1 cellular context compared by ENCODE assay signal in genomic region chr16:1492923-1493745, GRCh38.
A peak's percentile ranks its signal among the peaks of the same experiment; 100 is the strongest.
TF ChIP-seq lines count a peak whose summit lies in the region.

Gene TELO2 (plus strand): TSS chr16:1493360. CDS start chr16:1494282, 922 bp downstream.

TF ChIP-seq in HepG2, 621 proteins besides CTCF, POLR2A, EP300 and RAD21 (continued from another document and continues in another):
- TF ChIP-seq ZNF710 (CRISPR knock-in tag; IDR thresholded peaks at IDR 0.05; ENCODE audit: borderline replicate concordance) (peak; percentile 52; the same call in 1 of the 2 replicates), TBX3 (IDR thresholded peaks at IDR 0.05; ENCODE audit: borderline replicate concordance) (no peak), MXD4 (CRISPR knock-in tag; IDR thresholded peaks at IDR 0.05) (peak; percentile 85; the same call in 1 of the 2 replicates), REXO4 (CRISPR knock-in tag; IDR thresholded peaks at IDR 0.05; ENCODE audit: borderline replicate concordance) (no peak), JUND (CRISPR knock-in tag; IDR thresholded peaks at IDR 0.05) (no peak), ZNF432 (CRISPR knock-in tag; IDR thresholded peaks at IDR 0.05; ENCODE audit: borderline replicate concordance) (no peak), SYNCRIP (IDR thresholded peaks at IDR 0.05; ENCODE audit: insufficient read depth, low read depth, low read length) (no peak), LCORL (IDR thresholded peaks at IDR 0.05) (no peak), LCORL (CRISPR knock-in tag; IDR thresholded peaks at IDR 0.05) (no peak), ZNF367 (CRISPR knock-in tag; IDR thresholded peaks at IDR 0.05; ENCODE audit: borderline replicate concordance) (no peak), ZC3H13 (CRISPR knock-in tag; IDR thresholded peaks at IDR 0.05) (no peak), SIN3A (IDR thresholded peaks at IDR 0.05; ENCODE audit: borderline replicate concordance, low read depth, low read length) (peak; percentile 91; the same call in 1 of the 2 replicates), DRAP1 (CRISPR knock-in tag; IDR thresholded peaks at IDR 0.05) (peak; percentile 40; the same call in 1 of the 2 replicates), ZNF235 (CRISPR knock-in tag; IDR thresholded peaks at IDR 0.05; ENCODE audit: borderline replicate concordance) (no peak), ZBTB25 (CRISPR knock-in tag; IDR thresholded peaks at IDR 0.05) (peak; percentile 28; the same call in 1 of the 2 replicates), CERS6 (CRISPR knock-in tag; IDR thresholded peaks at IDR 0.05) (no peak), FOSL2 (CRISPR knock-in tag; IDR thresholded peaks at IDR 0.05) (0 out of 2 replicates have a peak, but pooled peaks have one; percentile 15), ZNF678 (CRISPR knock-in tag; IDR thresholded peaks at IDR 0.05) (no peak), ZNF318 (CRISPR knock-in tag; IDR thresholded peaks at IDR 0.05) (no peak), KMT2A (CRISPR knock-in tag; IDR thresholded peaks at IDR 0.05) (peak; percentile 72), ZNF639 (CRISPR knock-in tag; conservative IDR thresholded peaks at IDR 0.05) (no peak), ZNF382 (CRISPR knock-in tag; IDR thresholded peaks at IDR 0.05; ENCODE audit: borderline replicate concordance) (no peak), ZNF333 (CRISPR knock-in tag; IDR thresholded peaks at IDR 0.05; ENCODE audit: borderline replicate concordance) (no peak; the same call in 1 of the 2 replicates), GATAD2A (CRISPR knock-in tag; IDR thresholded peaks at IDR 0.05) (peak; percentile 31), GMEB1 (CRISPR knock-in tag; IDR thresholded peaks at IDR 0.05; ENCODE audit: borderline replicate concordance) (peak; percentile 73), TAF15 (IDR thresholded peaks at IDR 0.05; ENCODE audit: low read depth, low read length, poor library complexity, severe bottlenecking) (no peak), TOPORS (CRISPR knock-in tag; IDR thresholded peaks at IDR 0.05) (peak; percentile 27; the same call in 1 of the 2 replicates), ZBTB14 (CRISPR knock-in tag; IDR thresholded peaks at IDR 0.05) (peak; percentile 63), TBX2 (CRISPR knock-in tag; IDR thresholded peaks at IDR 0.05; ENCODE audit: borderline replicate concordance) (peak; percentile 28), MNT (IDR thresholded peaks at IDR 0.05) (peak; percentile 58), SP2 (CRISPR knock-in tag; IDR thresholded peaks at IDR 0.05) (peak; percentile 37; the same call in 1 of the 2 replicates), ZNF629 (CRISPR knock-in tag; conservative IDR thresholded peaks at IDR 0.05) (no peak), ZBTB1 (CRISPR knock-in tag; IDR thresholded peaks at IDR 0.05; ENCODE audit: borderline replicate concordance) (no peak), SP5 (CRISPR knock-in tag; IDR thresholded peaks at IDR 0.05; ENCODE audit: borderline replicate concordance, low read depth) (0 out of 2 replicates have a peak, but pooled peaks have one; percentile 9), ZXDC (CRISPR knock-in tag; IDR thresholded peaks at IDR 0.05) (0 out of 2 replicates have a peak, but pooled peaks have one; percentile 54), ZNF782 (CRISPR knock-in tag; IDR thresholded peaks at IDR 0.05; ENCODE audit: borderline replicate concordance) (no peak), FIP1L1 (IDR thresholded peaks at IDR 0.05; ENCODE audit: borderline replicate concordance, insufficient read depth, low read depth, low read length) (no peak)
